In genomic region chr7:74739974-74740373, GRCh38 we compare ENCODE assay signal across 7 cellular contexts. TPM values are rescaled to one million over a fixed set of nuclear protein-coding genes. Genes with fewer than 3 reads are reported as not detected.
"Had no signal": no experiment of that assay in that cellular context is flagged by ENCODE, and none has a peak within 500 bp of the region (broad histone marks: within the 10 kb centered on the region; RNA-seq: fewer than 3 reads in every experiment).

No MANE protein-coding gene starts in this region.

RNA-seq across cellular contexts. Expression of gene NCF1, which starts 33.8 kb away (rescaled TPM):
- total RNA-seq: occipital lobe, osteoblast, progenitor cell of endocrine pancreas, pulmonary artery endothelial cell, smooth muscle cell, suprapubic skin had no signal
- polyA plus RNA-seq: neural cell had no signal
